In the genomic region with DNA sequence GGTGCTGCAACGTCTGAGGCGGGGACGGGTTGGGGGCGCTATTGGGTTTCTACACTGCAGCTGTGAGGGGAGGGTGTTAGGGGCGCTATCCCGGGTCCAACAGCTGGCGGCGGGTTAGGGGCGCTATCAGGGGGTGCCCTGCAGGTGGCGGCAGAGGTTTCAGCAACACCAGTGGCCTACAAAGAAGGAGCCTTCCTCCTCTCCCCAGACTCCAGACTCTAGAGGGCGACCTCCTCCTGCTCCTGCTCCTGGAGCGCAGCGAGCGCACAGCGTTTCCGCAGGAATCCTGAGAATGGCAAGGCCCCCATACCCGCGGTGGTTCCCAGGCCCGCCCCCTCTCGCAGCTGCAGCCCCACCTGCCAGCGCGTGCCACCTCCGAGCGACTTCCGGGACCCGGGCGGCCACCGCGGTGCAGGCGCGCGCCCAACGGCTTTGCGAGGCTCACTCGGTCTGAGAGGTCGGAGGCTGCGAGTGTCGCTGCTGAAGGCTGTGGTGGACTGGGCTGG, we compare ENCODE assay signal across 1 cellular context.
TF ChIP-seq lines count a peak whose summit lies in the region.
"Not testable (repeated sequence)": the region's sequence is repeated elsewhere in the genome, so short reads cannot be mapped to it uniquely, and the experiment has no call there.

No MANE protein-coding gene starts in this region.

TF ChIP-seq in HepG2, 621 proteins besides CTCF, POLR2A, EP300 and RAD21 (continued from another document):
- TF ChIP-seq ZBTB7A (CRISPR knock-in tag; IDR thresholded peaks at IDR 0.05), result peak; percentile 46; the same call in 1 of the 2 replicates
- TF ChIP-seq GATAD1 (CRISPR knock-in tag; IDR thresholded peaks at IDR 0.05), result peak; percentile 64
- not testable (repeated sequence) for TF ChIP-seq SOX6 (IDR thresholded peaks at IDR 0.05)
- peak; percentile 50 for TF ChIP-seq SOX6 (CRISPR knock-in tag; IDR thresholded peaks at IDR 0.05)
- TF ChIP-seq, protein P1, sequence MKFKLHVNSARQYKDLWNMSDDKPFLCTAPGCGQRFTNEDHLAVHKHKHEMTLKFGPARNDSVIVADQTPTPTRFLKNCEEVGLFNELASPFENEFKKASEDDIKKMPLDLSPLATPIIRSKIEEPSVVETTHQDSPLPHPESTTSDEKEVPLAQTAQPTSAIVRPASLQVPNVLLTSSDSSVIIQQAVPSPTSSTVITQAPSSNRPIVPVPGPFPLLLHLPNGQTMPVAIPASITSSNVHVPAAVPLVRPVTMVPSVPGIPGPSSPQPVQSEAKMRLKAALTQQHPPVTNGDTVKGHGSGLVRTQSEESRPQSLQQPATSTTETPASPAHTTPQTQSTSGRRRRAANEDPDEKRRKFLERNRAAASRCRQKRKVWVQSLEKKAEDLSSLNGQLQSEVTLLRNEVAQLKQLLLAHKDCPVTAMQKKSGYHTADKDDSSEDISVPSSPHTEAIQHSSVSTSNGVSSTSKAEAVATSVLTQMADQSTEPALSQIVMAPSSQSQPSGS (CRISPR knock-in tag; IDR thresholded peaks at IDR 0.05), result peak; percentile 58; the same call in 1 of the 2 replicates
- TF ChIP-seq BHLHE40 (IDR thresholded peaks at IDR 0.05; ENCODE audit: low read length), result peak; percentile 56
- TF ChIP-seq ZSCAN29 (CRISPR knock-in tag; conservative IDR thresholded peaks at IDR 0.05), result 0 out of 2 replicates have a peak, but pooled peaks have one; percentile 62
- peak; percentile 26; the same call in 1 of the 2 replicates for TF ChIP-seq NFYC (CRISPR knock-in tag; IDR thresholded peaks at IDR 0.05)
- TF ChIP-seq, protein P2, sequence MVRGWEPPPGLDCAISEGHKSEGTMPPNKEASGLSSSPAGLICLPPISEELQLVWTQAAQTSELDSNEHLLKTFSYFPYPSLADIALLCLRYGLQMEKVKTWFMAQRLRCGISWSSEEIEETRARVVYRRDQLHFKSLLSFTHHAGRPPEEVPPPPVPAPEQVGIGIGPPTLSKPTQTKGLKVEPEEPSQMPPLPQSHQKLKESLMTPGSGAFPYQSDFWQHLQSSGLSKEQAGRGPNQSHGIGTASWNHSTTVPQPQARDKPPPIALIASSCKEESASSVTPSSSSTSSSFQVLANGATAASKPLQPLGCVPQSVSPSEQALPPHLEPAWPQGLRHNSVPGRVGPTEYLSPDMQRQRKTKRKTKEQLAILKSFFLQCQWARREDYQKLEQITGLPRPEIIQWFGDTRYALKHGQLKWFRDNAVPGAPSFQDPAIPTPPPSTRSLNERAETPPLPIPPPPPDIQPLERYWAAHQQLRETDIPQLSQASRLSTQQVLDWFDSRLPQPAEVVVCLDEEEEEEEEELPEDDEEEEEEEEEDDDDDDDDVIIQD (CRISPR knock-in tag; IDR thresholded peaks at IDR 0.05; ENCODE audit: low read depth), result peak; percentile 56; the same call in 1 of the 2 replicates
- TF ChIP-seq ERF (CRISPR knock-in tag; IDR thresholded peaks at IDR 0.05), result peak; percentile 84
- TF ChIP-seq, protein P3, sequence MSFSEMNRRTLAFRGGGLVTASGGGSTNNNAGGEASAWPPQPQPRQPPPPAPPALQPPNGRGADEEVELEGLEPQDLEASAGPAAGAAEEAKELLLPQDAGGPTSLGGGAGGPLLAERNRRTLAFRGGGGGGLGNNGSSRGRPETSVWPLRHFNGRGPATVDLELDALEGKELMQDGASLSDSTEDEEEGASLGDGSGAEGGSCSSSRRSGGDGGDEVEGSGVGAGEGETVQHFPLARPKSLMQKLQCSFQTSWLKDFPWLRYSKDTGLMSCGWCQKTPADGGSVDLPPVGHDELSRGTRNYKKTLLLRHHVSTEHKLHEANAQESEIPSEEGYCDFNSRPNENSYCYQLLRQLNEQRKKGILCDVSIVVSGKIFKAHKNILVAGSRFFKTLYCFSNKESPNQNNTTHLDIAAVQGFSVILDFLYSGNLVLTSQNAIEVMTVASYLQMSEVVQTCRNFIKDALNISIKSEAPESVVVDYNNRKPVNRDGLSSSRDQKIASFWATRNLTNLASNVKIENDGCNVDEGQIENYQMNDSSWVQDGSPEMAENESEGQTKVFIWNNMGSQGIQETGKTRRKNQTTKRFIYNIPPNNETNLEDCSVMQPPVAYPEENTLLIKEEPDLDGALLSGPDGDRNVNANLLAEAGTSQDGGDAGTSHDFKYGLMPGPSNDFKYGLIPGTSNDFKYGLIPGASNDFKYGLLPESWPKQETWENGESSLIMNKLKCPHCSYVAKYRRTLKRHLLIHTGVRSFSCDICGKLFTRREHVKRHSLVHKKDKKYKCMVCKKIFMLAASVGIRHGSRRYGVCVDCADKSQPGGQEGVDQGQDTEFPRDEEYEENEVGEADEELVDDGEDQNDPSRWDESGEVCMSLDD (CRISPR knock-in tag; IDR thresholded peaks at IDR 0.05; ENCODE audit: borderline replicate concordance), result 0 out of 2 replicates have a peak, but pooled peaks have one; percentile 39
- TF ChIP-seq, protein P4, sequence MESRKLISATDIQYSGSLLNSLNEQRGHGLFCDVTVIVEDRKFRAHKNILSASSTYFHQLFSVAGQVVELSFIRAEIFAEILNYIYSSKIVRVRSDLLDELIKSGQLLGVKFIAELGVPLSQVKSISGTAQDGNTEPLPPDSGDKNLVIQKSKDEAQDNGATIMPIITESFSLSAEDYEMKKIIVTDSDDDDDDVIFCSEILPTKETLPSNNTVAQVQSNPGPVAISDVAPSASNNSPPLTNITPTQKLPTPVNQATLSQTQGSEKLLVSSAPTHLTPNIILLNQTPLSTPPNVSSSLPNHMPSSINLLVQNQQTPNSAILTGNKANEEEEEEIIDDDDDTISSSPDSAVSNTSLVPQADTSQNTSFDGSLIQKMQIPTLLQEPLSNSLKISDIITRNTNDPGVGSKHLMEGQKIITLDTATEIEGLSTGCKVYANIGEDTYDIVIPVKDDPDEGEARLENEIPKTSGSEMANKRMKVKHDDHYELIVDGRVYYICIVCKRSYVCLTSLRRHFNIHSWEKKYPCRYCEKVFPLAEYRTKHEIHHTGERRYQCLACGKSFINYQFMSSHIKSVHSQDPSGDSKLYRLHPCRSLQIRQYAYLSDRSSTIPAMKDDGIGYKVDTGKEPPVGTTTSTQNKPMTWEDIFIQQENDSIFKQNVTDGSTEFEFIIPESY (CRISPR knock-in tag; IDR thresholded peaks at IDR 0.05), result peak; percentile 62; the same call in 1 of the 2 replicates
- TF ChIP-seq IRX3 (CRISPR knock-in tag; IDR thresholded peaks at IDR 0.05; ENCODE audit: borderline replicate concordance, low read depth), result peak; percentile 36; the same call in 1 of the 2 replicates
- TF ChIP-seq, protein P5, sequence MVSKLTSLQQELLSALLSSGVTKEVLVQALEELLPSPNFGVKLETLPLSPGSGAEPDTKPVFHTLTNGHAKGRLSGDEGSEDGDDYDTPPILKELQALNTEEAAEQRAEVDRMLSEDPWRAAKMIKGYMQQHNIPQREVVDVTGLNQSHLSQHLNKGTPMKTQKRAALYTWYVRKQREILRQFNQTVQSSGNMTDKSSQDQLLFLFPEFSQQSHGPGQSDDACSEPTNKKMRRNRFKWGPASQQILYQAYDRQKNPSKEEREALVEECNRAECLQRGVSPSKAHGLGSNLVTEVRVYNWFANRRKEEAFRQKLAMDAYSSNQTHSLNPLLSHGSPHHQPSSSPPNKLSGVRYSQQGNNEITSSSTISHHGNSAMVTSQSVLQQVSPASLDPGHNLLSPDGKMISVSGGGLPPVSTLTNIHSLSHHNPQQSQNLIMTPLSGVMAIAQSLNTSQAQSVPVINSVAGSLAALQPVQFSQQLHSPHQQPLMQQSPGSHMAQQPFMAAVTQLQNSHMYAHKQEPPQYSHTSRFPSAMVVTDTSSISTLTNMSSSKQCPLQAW (CRISPR knock-in tag; IDR thresholded peaks at IDR 0.05), result peak; percentile 51; the same call in 1 of the 2 replicates
- TF ChIP-seq, protein P6, sequence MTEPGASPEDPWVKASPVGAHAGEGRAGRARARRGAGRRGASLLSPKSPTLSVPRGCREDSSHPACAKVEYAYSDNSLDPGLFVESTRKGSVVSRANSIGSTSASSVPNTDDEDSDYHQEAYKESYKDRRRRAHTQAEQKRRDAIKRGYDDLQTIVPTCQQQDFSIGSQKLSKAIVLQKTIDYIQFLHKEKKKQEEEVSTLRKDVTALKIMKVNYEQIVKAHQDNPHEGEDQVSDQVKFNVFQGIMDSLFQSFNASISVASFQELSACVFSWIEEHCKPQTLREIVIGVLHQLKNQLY (CRISPR knock-in tag; IDR thresholded peaks at IDR 0.05), result peak; percentile 65; the same call in 1 of the 2 replicates
- 0 out of 2 replicates have a peak, but pooled peaks have one; percentile 20 for TF ChIP-seq PHF8 (CRISPR knock-in tag; IDR thresholded peaks at IDR 0.05)
